ENCODE assay signal across 1 cellular context in genomic region chr6:158642805-158643489, GRCh38.
TF ChIP-seq lines count a peak whose summit lies in the region.

No MANE protein-coding gene starts in this region.

TF ChIP-seq in IMR-90, 13 proteins besides CTCF, POLR2A, EP300 and RAD21 (continued from another document):
- TF ChIP-seq USF2 (IDR thresholded peaks at IDR 0.05; ENCODE audit: low read depth, low read length) (no peak), CHD1 (IDR thresholded peaks at IDR 0.05; ENCODE audit: low read depth, low read length) (no peak), SMC3 (IDR thresholded peaks at IDR 0.05; ENCODE audit: low read depth, low read length) (no peak), CEBPB (IDR thresholded peaks at IDR 0.05; ENCODE audit: low read depth, low read length) (no peak)
